Comparison of ENCODE assay signal across 9 cellular contexts in the genomic region with DNA sequence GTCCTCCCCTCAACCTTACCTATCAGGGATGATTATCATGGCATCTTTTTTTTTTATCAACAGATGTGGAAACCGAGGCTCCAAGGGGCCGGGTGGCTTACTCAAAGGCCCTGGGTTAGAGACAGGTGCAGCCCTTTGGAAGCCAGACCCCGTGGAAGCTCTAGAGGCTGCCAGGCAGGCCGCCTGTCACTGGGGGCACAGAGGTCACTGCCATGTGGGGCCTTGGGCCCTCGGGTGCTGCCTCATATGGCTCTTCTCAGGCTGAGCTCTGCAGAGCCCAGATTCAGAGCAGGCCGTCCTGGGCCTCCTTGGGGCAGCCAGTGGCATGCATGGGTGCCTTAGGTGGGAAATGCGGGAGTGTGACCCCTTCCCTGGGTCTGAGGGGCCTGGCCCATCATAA.
"Had no signal": no experiment of that assay in that cellular context is flagged by ENCODE, and none has a peak within 500 bp of the region (broad histone marks: within the 10 kb centered on the region; RNA-seq: fewer than 3 reads in every experiment).

No MANE protein-coding gene starts in this region.

- DNase-seq: GM23248, GOT3, H7, HFFc6, IMR-90, KG1 had no signal

- H3K36me3 ChIP-seq: HAP-1 had no signal

- H3K9me3 ChIP-seq: HAP-1 had no signal

- ATAC-seq: HCT116, K562 had no signal

- H3K4me1 ChIP-seq: HAP-1 had no signal

- H2AFZ ChIP-seq: GM23248 had no signal

- H3K9ac ChIP-seq: GM23248 had no signal

- H3K27ac ChIP-seq: GM23248 had no signal

- H3K4me3 ChIP-seq: GM23248, HAP-1, K562 had no signal
